Comparison of ENCODE assay signal across 16 cellular contexts in the genomic region with DNA sequence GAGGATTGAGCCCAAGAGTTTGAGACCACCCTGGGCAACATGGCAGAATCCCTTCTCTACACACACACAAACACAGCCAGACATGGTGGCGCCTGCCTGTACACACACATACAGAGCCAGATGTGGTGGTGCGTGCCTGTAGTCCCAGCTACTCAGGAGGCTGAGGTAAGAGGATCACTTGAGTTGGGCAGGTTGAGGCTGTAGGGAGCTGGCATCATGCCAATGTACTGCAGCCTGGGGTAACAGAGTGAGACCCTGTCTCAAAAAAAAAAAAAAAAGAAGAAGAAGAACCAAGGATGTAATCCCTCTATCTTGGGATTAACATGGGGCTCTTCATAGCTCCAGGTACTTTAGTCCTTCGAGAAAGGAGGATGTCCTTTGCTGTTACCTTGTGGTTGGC.
"Had no signal": no experiment of that assay in that cellular context is flagged by ENCODE, and none has a peak within 500 bp of the region (broad histone marks: within the 10 kb centered on the region; RNA-seq: fewer than 3 reads in every experiment).

No MANE protein-coding gene starts in this region.

- H3K9me3 ChIP-seq: breast epithelium, esophagus muscularis mucosa, upper lobe of left lung had no signal

- H3K4me1 ChIP-seq: breast epithelium had no signal

- DNase-seq: activated B cell treated with CpG ODN at 0.5 μM for 24 hours; activated CD4-positive, alpha-beta T cell treated with anti-CD3 and anti-CD28 coated beads, Interleukin-2, amount 50 U/mL, for 48 hours; activated CD8-positive, alpha-beta memory T cell treated with anti-CD3 and anti-CD28 coated beads, Interleukin-2, amount 50 U/mL, for 48 hours; activated naive CD8-positive, alpha-beta T cell treated with anti-CD3 and anti-CD28 coated beads, Interleukin-2, amount 10 ng/mL, durations not matched to agents 7 days and 5 days; aorta; left colon; stimulated activated CD4-positive, alpha-beta T cell treated with anti-CD3 and anti-CD28 coated beads, Interleukin-12 subunit alpha, Interleukin-12 subunit beta, amount 100 ng/mL, for 4 hours; T-helper 2 cell; upper lobe of left lung had no signal

- H3K27ac Mint-ChIP-seq: activated B cell treated with CpG ODN at 0.5 μM for 24 hours; activated T-helper 2 cell treated with anti-CD3 and anti-CD28 coated beads, Interferon-gamma antibody, Interleukin-2, Interleukin-4, amounts not matched to agents 10 μg/mL and 5 μg/mL and 100 μg/mL, durations not matched to agents 14 hours and 24 hours and 36 hours; nephron; stimulated activated naive CD8-positive, alpha-beta T cell treated with anti-CD3 and anti-CD28 coated beads, Interleukin-15, Interleukin-2, amounts not matched to agents 100 ng/mL and 50 ng/mL, for 24 hours had no signal

- H3K4me3 ChIP-seq: breast epithelium, esophagus muscularis mucosa, lung, upper lobe of left lung had no signal

- H3K4me3 Mint-ChIP-seq: activated B cell treated with CpG ODN at 0.5 μM for 24 hours; activated naive CD8-positive, alpha-beta T cell treated with anti-CD3 and anti-CD28 coated beads, Interleukin-2, amount 10 ng/mL, durations not matched to agents 7 days and 5 days; nephron; stimulated activated naive CD8-positive, alpha-beta T cell treated with anti-CD3 and anti-CD28 coated beads, Interleukin-15, Interleukin-2, amounts not matched to agents 100 ng/mL and 50 ng/mL, for 24 hours had no signal

- H3K9me3 Mint-ChIP-seq: activated B cell treated with CpG ODN at 0.5 μM for 24 hours; activated naive CD8-positive, alpha-beta T cell treated with anti-CD3 and anti-CD28 coated beads, Interleukin-2, amount 10 ng/mL, durations not matched to agents 7 days and 5 days; activated T-helper 2 cell treated with anti-CD3 and anti-CD28 coated beads, Interferon-gamma antibody, Interleukin-2, Interleukin-4, amounts not matched to agents 10 μg/mL and 5 μg/mL and 100 μg/mL, durations not matched to agents 14 hours and 24 hours and 36 hours; nephron; stimulated activated naive CD8-positive, alpha-beta T cell treated with anti-CD3 and anti-CD28 coated beads, Interleukin-15, Interleukin-2, amounts not matched to agents 100 ng/mL and 50 ng/mL, for 24 hours had no signal

- ATAC-seq: left colon had no signal

- H3K27ac ChIP-seq: breast epithelium, esophagus muscularis mucosa, upper lobe of left lung had no signal

- H3K27me3 ChIP-seq: breast epithelium, esophagus muscularis mucosa, upper lobe of left lung had no signal

- H3K27me3 Mint-ChIP-seq: activated B cell treated with CpG ODN at 0.5 μM for 24 hours; activated naive CD8-positive, alpha-beta T cell treated with anti-CD3 and anti-CD28 coated beads, Interleukin-2, amount 10 ng/mL, durations not matched to agents 7 days and 5 days; stimulated activated naive CD8-positive, alpha-beta T cell treated with anti-CD3 and anti-CD28 coated beads, Interleukin-15, Interleukin-2, amounts not matched to agents 100 ng/mL and 50 ng/mL, for 24 hours had no signal

- H3K36me3 ChIP-seq: breast epithelium had no signal

- FAIRE-seq: TTC549 had no signal
